21 cellular contexts compared by ENCODE assay signal in genomic region chr12:130672122-130672825, GRCh38. TPM values are rescaled to one million over a fixed set of nuclear protein-coding genes. Genes with fewer than 3 reads are reported as not detected.
A peak's percentile ranks its signal among the peaks of the same experiment; 100 is the strongest.
DNase-seq lines count a peak whose midpoint lies in the region; ATAC-seq, FAIRE-seq and TF ChIP-seq lines count a peak whose summit lies in the region.
"Had no signal": no experiment of that assay in that cellular context is flagged by ENCODE, and none has a peak within 500 bp of the region (broad histone marks: within the 10 kb centered on the region; RNA-seq: fewer than 3 reads in every experiment).

No MANE protein-coding gene starts in this region.

- ATAC-seq in SK-N-SH treated with all-trans-retinoic acid at 6 μM for 48 hours = no peak
- ATAC-seq in HepG2 = no peak
- ATAC-seq: GM12878, K562, Panc1 had no signal

- TF ChIP-seq POLR2A in HepG2 (IDR thresholded peaks at IDR 0.05; ENCODE audit: insufficient read depth in 1 of 2, low read depth in 2 of 2, low read length in 2 of 2) = no peak

- peak overlapping the region in 2 of 3 experiments; percentile 13 to 43 for H3K27ac Mint-ChIP-seq in nephron
- H3K27ac Mint-ChIP-seq: CD8-positive, alpha-beta memory T cell had no signal

- H3K4me3 ChIP-seq in SK-N-SH (ENCODE audit: low read depth in 2 of 2, low read length in 1 of 2) (no peak overlapping the region; a peak in 1 of 4 replicates), HepG2 (replicated peaks in 1 of 3; ENCODE audit: insufficient read depth in 1 of 3, low read depth in 2 of 3, low read length in 3 of 3) (no peak overlapping the region)
- H3K4me3 ChIP-seq: GM12878, K562, MG63 had no signal

- H2AFZ ChIP-seq in SK-N-SH (ENCODE audit: low read depth) = no peak overlapping the region
- H2AFZ ChIP-seq in HepG2 (ENCODE audit: low read length) = no peak overlapping the region

- no peak for FAIRE-seq in HepG2 (lab: Jason Lieb, UNC)
- FAIRE-seq: D721Med, GM12878, K562 had no signal

- POLR2A ChIA-PET in SK-N-SH (lab: Yijun Ruan, JAX) (interaction anchor here (0.6 to 1.0 kb wide), 2 partner anchors 24 to 38 kb away, joined by 3 read pairs; no protein-coding TSS in a partner anchor), HepG2 (lab: Yijun Ruan, JAX) (no interaction called here)

- TF ChIP-seq EP300 in SK-N-SH (IDR thresholded peaks at IDR 0.05; ENCODE audit: borderline replicate concordance in 1 of 2, low read depth in 1 of 2, low read length in 1 of 2) (no peak), HepG2 (IDR thresholded peaks at IDR 0.05; ENCODE audit: low read depth in 2 of 2, low read length in 2 of 2) (no peak), HepG2 (CRISPR knock-in tag; IDR thresholded peaks at IDR 0.05; ENCODE audit: borderline replicate concordance) (no peak)

- no peak overlapping the region for H3K4me3 Mint-ChIP-seq in nephron
- H3K4me3 Mint-ChIP-seq: CD8-positive, alpha-beta memory T cell had no signal

- peaks cover 8% of the 10 kb centered on the region for H3K4me1 Mint-ChIP-seq in nephron
- H3K4me1 Mint-ChIP-seq: CD8-positive, alpha-beta memory T cell had no signal

- intact Hi-C loops in HepG2 (cut with micrococcal nuclease; ENCODE audit: unreplicated experiment) = no loop called here

- H3K36me3 Mint-ChIP-seq in nephron (ENCODE audit: low read depth) = no peaks in the 10 kb centered on the region
- H3K36me3 Mint-ChIP-seq: CD8-positive, alpha-beta memory T cell had no signal

- no TSS peak for BruUV-seq in HepG2 (replicated peaks; lab: Mats Ljungman, UMichigan)

- no peaks in the 10 kb centered on the region for H3F3A ChIP-seq in SK-N-SH (replicated peaks; ENCODE audit: insufficient read depth)

- H3K9me2 ChIP-seq in SK-N-SH = no peaks in the 10 kb centered on the region

- in situ Hi-C loops in HepG2 (cut with HindIII; ENCODE audit: extremely low pct_ligation_motif_present, low pct_unique_long_range_greater_than_20kb) = no loop called here

- TF ChIP-seq RAD21 in SK-N-SH (IDR thresholded peaks at IDR 0.05; ENCODE audit: low read length) = no peak
- TF ChIP-seq RAD21 in HepG2 (CRISPR knock-in tag; IDR thresholded peaks at IDR 0.05) = no peak

- peaks cover 7% of the 10 kb centered on the region for H3K27me3 Mint-ChIP-seq in nephron (ENCODE audit: low read depth)
- H3K27me3 Mint-ChIP-seq: CD8-positive, alpha-beta memory T cell had no signal

- WGBS in SK-N-SH (ENCODE audit: low lambda C conversion rate) = 42% methylated on average over 11 of the region's 11 CpGs
- WGBS in HepG2 (ENCODE audit: low lambda C conversion rate) = 15% methylated on average over 11 of the region's 11 CpGs

- H3K4me1 ChIP-seq in SK-N-SH (ENCODE audit: control insufficient read depth in 1 of 2, insufficient read depth in 2 of 2, low read depth in 1 of 2, low read length in 1 of 2) (peaks cover 0 to 48% of the 10 kb centered on the region in 2 experiments; a peak in 2 of 4 replicates), HepG2 (ENCODE audit: insufficient read depth, low read length) (no peaks in the 10 kb centered on the region)

- H3K9ac ChIP-seq in SK-N-SH (no peak overlapping the region), HepG2 (ENCODE audit: insufficient read depth, low read depth, low read length) (no peak overlapping the region)

- H3K79me2 ChIP-seq in SK-N-SH (ENCODE audit: insufficient read depth) = no peaks in the 10 kb centered on the region
- H3K79me2 ChIP-seq in HepG2 (ENCODE audit: insufficient read depth, low read length) = no peaks in the 10 kb centered on the region

- TF ChIP-seq CTCF in SK-N-SH (IDR thresholded peaks at IDR 0.05) = no peak
- no peak for TF ChIP-seq CTCF in VCaP (conservative IDR thresholded peaks at IDR 0.05)
- TF ChIP-seq CTCF in nephron (IDR thresholded peaks at IDR 0.05; ENCODE audit: unreplicated experiment in 3 of 3) = no peak
- no peak for TF ChIP-seq CTCF in HepG2 (CRISPR knock-in tag; IDR thresholded peaks at IDR 0.05)

- CTCF ChIA-PET in SK-N-SH (lab: Yijun Ruan, JAX) = interaction anchor here (2.2 kb wide), 1 partner anchor 76 kb away, joined by 8 read pairs; no protein-coding TSS in a partner anchor
- CTCF ChIA-PET in HepG2 (lab: Yijun Ruan, JAX; ENCODE audit: low intra/inter-chr PET ratio, low total read pairs) = no interaction called here

- H3K9me3 Mint-ChIP-seq in nephron = peaks cover 9% of the 10 kb centered on the region

- H3K27me3 ChIP-seq in SK-N-SH (ENCODE audit: insufficient read depth) = no peaks in the 10 kb centered on the region
- H3K27me3 ChIP-seq in HepG2 (ENCODE audit: control insufficient read depth in 1 of 2, insufficient read depth in 2 of 2, low read length in 2 of 2) = peaks cover 6 to 53% of the 10 kb centered on the region in 2 experiments
- H3K27me3 ChIP-seq: MG63 had no signal

- peak overlapping the region in 1 of 2 experiments; percentile 77; a peak in 2 of 4 replicates for H3K27ac ChIP-seq in SK-N-SH (ENCODE audit: low read depth in 2 of 2, low read length in 1 of 2)
- peak overlapping the region; percentile 8; the same call in 1 of the 2 replicates for H3K27ac ChIP-seq in VCaP
- no peak overlapping the region for H3K27ac ChIP-seq in HepG2 (ENCODE audit: extremely low read length, insufficient read depth, low read length)
- H3K27ac ChIP-seq: C4-2B had no signal

- H4K20me1 ChIP-seq in SK-N-SH (ENCODE audit: insufficient read depth) = no peaks in the 10 kb centered on the region
- no peaks in the 10 kb centered on the region for H4K20me1 ChIP-seq in HepG2 (ENCODE audit: insufficient read depth, low read length)

- H3K9me3 ChIP-seq in SK-N-SH (no peaks in the 10 kb centered on the region), HepG2 (ENCODE audit: low read length) (no peaks in the 10 kb centered on the region)
- H3K9me3 ChIP-seq: MG63 had no signal

- DNase-seq in SK-N-SH (peak; percentile 67), NCI-H146 (lab: John Stamatoyannopoulos, UW) (no peak), NCI-H2029 (lab: John Stamatoyannopoulos, UW) (no peak), HepG2 (ENCODE audit: low spot score) (no peak)
- DNase-seq: CD8-positive, alpha-beta memory T cell; DND-41; H7; MG63; NCI-H1930; NCI-H446; NK-92 treated with Interleukin-12 subunit alpha and Interleukin-12 subunit beta, amount 100 ng/mL, for 24 hours had no signal

- no peak overlapping the region for H3K4me2 ChIP-seq in SK-N-SH
- no peak overlapping the region for H3K4me2 ChIP-seq in HepG2 (ENCODE audit: low read depth, low read length)

- H3K36me3 ChIP-seq in SK-N-SH (replicated peaks in 1 of 2; ENCODE audit: control insufficient read depth in 1 of 2, insufficient read depth in 2 of 2, low read length in 1 of 2) (no peaks in the 10 kb centered on the region), HepG2 (replicated peaks in 1 of 2; ENCODE audit: control insufficient read depth in 1 of 2, insufficient read depth in 2 of 2, low read length in 2 of 2) (no peaks in the 10 kb centered on the region)
- H3K36me3 ChIP-seq: MG63 had no signal

TF ChIP-seq in SK-N-SH treated with all-trans-retinoic acid at 6 μM for 48 hours, 23 proteins besides CTCF, POLR2A, EP300 and RAD21 (continues in another document):
- TF ChIP-seq TOX (CRISPR knock-in tag; IDR thresholded peaks at IDR 0.05; ENCODE audit: borderline replicate concordance) = no peak
- TF ChIP-seq TCF4 (CRISPR knock-in tag; IDR thresholded peaks at IDR 0.05; ENCODE audit: borderline replicate concordance) = no peak
- TF ChIP-seq PPARA (CRISPR knock-in tag; IDR thresholded peaks at IDR 0.05; ENCODE audit: borderline replicate concordance) = no peak
- TF ChIP-seq ZNF8 (CRISPR knock-in tag; IDR thresholded peaks at IDR 0.05) = no peak
- no peak for TF ChIP-seq ZNF70 (CRISPR knock-in tag; IDR thresholded peaks at IDR 0.05)
- no peak for TF ChIP-seq ARNTL (CRISPR knock-in tag; IDR thresholded peaks at IDR 0.05; ENCODE audit: borderline replicate concordance, low read depth)

TF ChIP-seq in HepG2, 621 proteins besides CTCF, POLR2A, EP300 and RAD21 (continues in another document):
- TF ChIP-seq PAX8 (CRISPR knock-in tag; IDR thresholded peaks at IDR 0.05; ENCODE audit: borderline replicate concordance) (no peak), HDAC6 (IDR thresholded peaks at IDR 0.05; ENCODE audit: low read depth, low read length) (no peak), ZNF333 (CRISPR knock-in tag; IDR thresholded peaks at IDR 0.05; ENCODE audit: borderline replicate concordance) (no peak), ZNF274 (CRISPR knock-in tag; IDR thresholded peaks at IDR 0.05) (no peak), MXD1 (CRISPR knock-in tag; IDR thresholded peaks at IDR 0.05) (no peak), ZFP1 (CRISPR knock-in tag; IDR thresholded peaks at IDR 0.05) (no peak), ZBTB1 (CRISPR knock-in tag; IDR thresholded peaks at IDR 0.05; ENCODE audit: borderline replicate concordance) (no peak), ZNF768 (CRISPR knock-in tag; IDR thresholded peaks at IDR 0.05) (no peak)

RNA-seq across cellular contexts. Expression of gene RIMBP2, which starts 43.8 kb away (rescaled TPM):
- polyA plus RNA-seq in SK-N-SH (2012; rRNA removed) (0.90 and 1.1 TPM in 2 replicates), HepG2 (2011; rRNA removed) (0.03 TPM in 1 of 2 replicates, not detected in the other)
- polyA plus RNA-seq in SK-N-SH (2012; cell fraction: cytosol; rRNA removed) = 1.2 and 1.8 TPM in 2 replicates
- polyA plus RNA-seq in SK-N-SH (2012; cell fraction: nucleus; rRNA removed) = 2.6 and 4.0 TPM in 2 replicates
- total RNA-seq in HepG2 (2016; rRNA removed; fragmentation: Illumina TruSeq; extraction: Trizol) = not detected in 2 replicates
- not detected in 2 replicates for total RNA-seq in HepG2 (2016; cell fraction: cytosol; rRNA removed; fragmentation: Illumina TruSeq; extraction: Trizol; ENCODE audit: low read depth)
- total RNA-seq in HepG2 (2016; cell fraction: insoluble cytoplasmic fraction; rRNA removed; fragmentation: Illumina TruSeq; extraction: Trizol) = not detected in 2 replicates
- not detected in 2 replicates for total RNA-seq in HepG2 (2016; cell fraction: membrane; rRNA removed; fragmentation: Illumina TruSeq; extraction: Trizol)
- total RNA-seq in HepG2 (2016; cell fraction: nucleus; rRNA removed; fragmentation: Illumina TruSeq; extraction: Trizol) = not detected in 2 replicates
- 0.03 TPM in 1 of 2 replicates, not detected in the other for polyA plus RNA-seq in HepG2 (2011; cell fraction: cytosol; rRNA removed)
- 0.06 and 0.09 TPM in 2 replicates for polyA plus RNA-seq in HepG2 (2011; cell fraction: nucleus; rRNA removed)
- polyA plus RNA-seq in HepG2 (2012) = not detected in 2 replicates
- not detected in 2 replicates for polyA plus RNA-seq in HepG2 (2016; cell fraction: cytosol; fragmentation: Illumina TruSeq; extraction: Trizol; ENCODE audit: low read depth)
- not detected in 2 replicates for polyA plus RNA-seq in HepG2 (2016; cell fraction: insoluble cytoplasmic fraction; fragmentation: Illumina TruSeq; extraction: Trizol; ENCODE audit: low read depth)
- not detected in 2 replicates for polyA plus RNA-seq in HepG2 (2016; cell fraction: membrane; fragmentation: Illumina TruSeq; extraction: Trizol; ENCODE audit: low read depth)
- not detected in 2 replicates for polyA plus RNA-seq in HepG2 (2016; cell fraction: nucleus; fragmentation: Illumina TruSeq; extraction: Trizol; ENCODE audit: insufficient read depth, low read depth)
- polyA minus RNA-seq in HepG2 (2011; rRNA and poly(A)+ RNA removed; ENCODE audit: low replicate concordance) = 0.08 TPM in 1 of 2 replicates, not detected in the other
- not detected in 2 replicates for polyA minus RNA-seq in HepG2 (2011; cell fraction: cytosol; rRNA and poly(A)+ RNA removed)
- not detected in 2 replicates for polyA minus RNA-seq in HepG2 (2011; cell fraction: nucleus; rRNA and poly(A)+ RNA removed)
- total RNA-seq: CD8-positive, alpha-beta memory T cell; K562; LHCN-M2; T-helper 1 cell treated with Interleukin-12 subunit alpha and Interleukin-12 subunit beta and Interleukin-4 antibody, amounts not matched to agents 30 ng/mL and 1 ng/mL, for 36 hours had no signal
- polyA plus RNA-seq: CD8-positive, alpha-beta memory T cell; K562 had no signal
